16 cellular contexts compared by ENCODE assay signal in the genomic region with DNA sequence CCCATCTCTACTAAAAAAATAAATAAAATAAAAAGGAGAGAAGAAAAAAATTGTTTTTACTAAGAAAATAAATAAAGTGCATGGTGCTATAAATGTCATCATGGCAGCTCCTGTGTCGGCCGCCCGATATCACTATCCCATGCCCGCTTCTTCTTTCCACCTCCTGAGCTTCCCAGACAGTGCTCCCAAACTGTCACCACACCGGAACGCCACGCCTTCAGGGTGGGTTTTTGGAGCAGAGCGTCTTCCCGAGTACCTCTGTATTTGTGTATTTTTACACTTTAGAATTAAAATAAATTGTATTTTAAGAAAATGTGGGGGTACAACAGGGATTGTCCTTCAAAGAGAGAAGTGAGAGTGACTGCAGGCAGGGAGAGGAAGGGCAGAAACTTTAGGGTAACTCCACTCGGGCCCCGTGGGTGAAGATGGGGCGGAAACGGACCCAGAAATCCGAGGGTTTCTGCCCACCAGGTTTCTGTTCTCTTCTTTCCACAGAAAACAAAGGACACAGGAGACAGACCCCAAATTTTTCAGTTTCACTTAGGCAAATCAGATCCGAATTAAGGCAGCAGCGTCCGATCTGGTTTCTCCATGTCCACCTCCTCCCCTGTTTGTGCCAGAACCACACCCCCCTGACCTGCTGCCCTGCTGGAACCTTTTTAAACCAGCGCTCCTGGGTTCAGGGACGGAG. TPM values are rescaled to one million over a fixed set of nuclear protein-coding genes. Genes with fewer than 3 reads are reported as not detected.
DNase-seq lines count a peak whose midpoint lies in the region; ATAC-seq, FAIRE-seq and TF ChIP-seq lines count a peak whose summit lies in the region.
"Had no signal": no experiment of that assay in that cellular context is flagged by ENCODE, and none has a peak within 500 bp of the region (broad histone marks: within the 10 kb centered on the region; RNA-seq: fewer than 3 reads in every experiment).

No MANE protein-coding gene starts in this region.

- H4K20me1 ChIP-seq in SK-N-SH (ENCODE audit: insufficient read depth) = no peaks in the 10 kb centered on the region
- no peaks in the 10 kb centered on the region for H4K20me1 ChIP-seq in Karpas-422 (ENCODE audit: insufficient read depth, low read depth, low read length)
- H4K20me1 ChIP-seq in H1 (replicated peaks in 1 of 2; ENCODE audit: control insufficient read depth in 1 of 2, insufficient read depth in 2 of 2, low read length in 2 of 2) = no peaks in the 10 kb centered on the region
- no peaks in the 10 kb centered on the region for H4K20me1 ChIP-seq in PC-3 (ENCODE audit: low read length)

- ATAC-seq in SK-N-SH treated with all-trans-retinoic acid at 6 μM for 48 hours (no peak), GM18873 (IDR thresholded peaks at IDR 0.05; ENCODE audit: low FRiP score, unreplicated experiment) (no peak), PC-3 (no peak)

- 8% methylated on average over 19 of the region's 19 CpGs for WGBS in SK-N-SH (ENCODE audit: low lambda C conversion rate)
- WGBS in H1 (ENCODE audit: extremely low coverage in 1 of 2, insufficient coverage in 1 of 2, insufficient read length in 1 of 2, insufficient replicate concordance in 2 of 2, low coverage in 1 of 2, low lambda C conversion rate in 2 of 2, missing lambda C conversion rate in 1 of 2), 2 experiments = 82% methylated on average over 17 of the region's 19 CpGs; no CpG with 5 or more reads in 1 of the 2 experiments

- peaks cover 1% of the 10 kb centered on the region; the same call in 1 of the 2 replicates for H3K23me2 ChIP-seq in H1 (ENCODE audit: low read depth, low read length)

- no peak overlapping the region for H4K8ac ChIP-seq in H1 (ENCODE audit: extremely low read depth, insufficient read depth, low read length)

- no peak overlapping the region for H4K91ac ChIP-seq in H1 (replicated peaks; ENCODE audit: insufficient read length, low read length)

- H2BK120ac ChIP-seq in H1 (replicated peaks; ENCODE audit: low read depth, low read length) = no peak overlapping the region

- H3K9ac ChIP-seq in SK-N-SH = no peak overlapping the region
- H3K9ac ChIP-seq in Karpas-422 (ENCODE audit: low read length) = peak overlapping the region; percentile 27; the same call in 1 of the 2 replicates
- no peak overlapping the region for H3K9ac ChIP-seq in H1 (replicated peaks in 1 of 4; ENCODE audit: extremely low read depth in 1 of 4, low read depth in 3 of 4, low read length in 3 of 4)
- no peak overlapping the region for H3K9ac ChIP-seq in skeletal muscle tissue (ENCODE audit: low read depth in 1 of 3, low read length in 3 of 3)
- no peak overlapping the region for H3K9ac ChIP-seq in PC-3 (ENCODE audit: low read length)

- no peak overlapping the region for H3K27ac ChIP-seq in SK-N-SH (ENCODE audit: low read depth in 2 of 2, low read length in 1 of 2)
- no peak overlapping the region for H3K27ac ChIP-seq in Karpas-422 (ENCODE audit: low read length)
- H3K27ac ChIP-seq in H1 (ENCODE audit: low read depth, low read length) = no peak overlapping the region
- peak overlapping the region; percentile 36 for H3K27ac ChIP-seq in skeletal muscle tissue (ENCODE audit: low read depth, low read length)
- no peak overlapping the region for H3K27ac ChIP-seq in PC-3 (ENCODE audit: low read length)
- H3K27ac ChIP-seq: uterus had no signal

- H3K23ac ChIP-seq in H1 (ENCODE audit: insufficient read length) = no peak overlapping the region

- H3K4me1 ChIP-seq in SK-N-SH (ENCODE audit: control insufficient read depth in 1 of 2, insufficient read depth in 2 of 2, low read depth in 1 of 2, low read length in 1 of 2) (no peaks in the 10 kb centered on the region), Karpas-422 (ENCODE audit: low read length) (peaks cover 13% of the 10 kb centered on the region), H1 (replicated peaks in 1 of 4; ENCODE audit: control insufficient read depth in 3 of 4, insufficient read depth in 4 of 4, low read length in 3 of 4) (0 out of 7 replicates have a peak, but pooled peaks cover 0 to 4% (median 1%) of the 10 kb centered on the region in 4 experiments), skeletal muscle tissue (ENCODE audit: control insufficient read depth in 3 of 3, insufficient read depth in 3 of 3, low read length in 3 of 3) (no peaks in the 10 kb centered on the region), PC-3 (ENCODE audit: insufficient read depth, low read length) (no peaks in the 10 kb centered on the region)
- H3K4me1 ChIP-seq: uterus had no signal

- H3K79me1 ChIP-seq in H1 (ENCODE audit: low read depth, low read length) = no peaks in the 10 kb centered on the region

- no peak overlapping the region for H2BK15ac ChIP-seq in H1 (ENCODE audit: low read length)

- H3K56ac ChIP-seq in H1 (replicated peaks; ENCODE audit: insufficient read length, low read depth, low read length) = no peak overlapping the region

- H2BK5ac ChIP-seq in H1 (ENCODE audit: low read depth, low read length) = no peak overlapping the region

- no peaks in the 10 kb centered on the region for H3K79me2 ChIP-seq in SK-N-SH (ENCODE audit: insufficient read depth)
- H3K79me2 ChIP-seq in Karpas-422 (ENCODE audit: low read length) = no peaks in the 10 kb centered on the region
- H3K79me2 ChIP-seq in H1 (ENCODE audit: control insufficient read depth in 1 of 2, insufficient read depth in 2 of 2, low read length in 2 of 2) = no peaks in the 10 kb centered on the region
- no peaks in the 10 kb centered on the region for H3K79me2 ChIP-seq in PC-3 (ENCODE audit: low read length)

- no peak for TF ChIP-seq CTCF in SK-N-SH (IDR thresholded peaks at IDR 0.05)
- TF ChIP-seq CTCF in H1 (IDR thresholded peaks at IDR 0.05; ENCODE audit: control extremely low read depth in 1 of 3, insufficient read depth in 1 of 3, low read depth in 1 of 3, low read length in 3 of 3) = no peak
- no peak for TF ChIP-seq CTCF in PC-3 (conservative IDR thresholded peaks at IDR 0.05; ENCODE audit: low read depth, low read length)

- H4K5ac ChIP-seq in H1 (ENCODE audit: insufficient read length, low read depth, low read length) = no peak overlapping the region

- no peak for TF ChIP-seq POLR2A in H1 (IDR thresholded peaks at IDR 0.05; ENCODE audit: control extremely low read depth in 1 of 2, low read depth in 2 of 2, low read length in 2 of 2)

- no TSS peak for BruUV-seq in PC-3 (replicated peaks; lab: Mats Ljungman, UMichigan)

- POLR2A ChIA-PET in SK-N-SH (lab: Yijun Ruan, JAX) (no interaction called here), H1 (lab: Charles Lee; ENCODE audit: partially characterized antibody) (interaction anchor here (0.7 kb wide), 1 partner anchor 171 kb away, joined by 3 read pairs; no protein-coding TSS in a partner anchor), PC-3 (lab: Charles Lee; ENCODE audit: unreplicated experiment) (no interaction called here)

- DNase-seq in SK-N-SH (no peak), Karpas-422 (no peak), H1 (ENCODE audit: low read depth in 1 of 2, low spot score in 2 of 2) (no peak), AG08396 (ENCODE audit: low spot score) (no peak), PC-3 (no peak)
- DNase-seq: 8988T; activated naive CD4-positive, alpha-beta T cell treated with anti-CD3 and anti-CD28 coated beads, Interleukin-2, amount 10 ng/mL, durations not matched to agents 7 days and 5 days; effector memory CD4-positive, alpha-beta T cell; NCI-H2081; NCI-H82; uterus had no signal

- CTCF ChIA-PET in SK-N-SH (lab: Yijun Ruan, JAX) = no interaction called here
- CTCF ChIA-PET in H1 (lab: Charles Lee; ENCODE audit: partially characterized antibody) = interaction anchor here (0.6 kb wide), 2 partner anchors 36 to 1329 kb away, joined by 3 read pairs; no protein-coding TSS in a partner anchor
- CTCF ChIA-PET in PC-3 (lab: Charles Lee) = no interaction called here

- no peak overlapping the region for H2BK20ac ChIP-seq in H1 (ENCODE audit: low read length)

- no peak overlapping the region for H2AK5ac ChIP-seq in H1 (ENCODE audit: low read depth, low read length)

- H3K9me2 ChIP-seq in SK-N-SH (no peaks in the 10 kb centered on the region), Karpas-422 (replicated peaks; ENCODE audit: insufficient read depth, low read length) (no peaks in the 10 kb centered on the region), PC-3 (replicated peaks; ENCODE audit: low read length) (no peaks in the 10 kb centered on the region)

- H3K18ac ChIP-seq in H1 (ENCODE audit: extremely low read depth, low read length) = no peak overlapping the region

- H3F3A ChIP-seq in SK-N-SH (replicated peaks; ENCODE audit: insufficient read depth) (no peaks in the 10 kb centered on the region), PC-3 (ENCODE audit: low read length, unreplicated experiment) (no peaks in the 10 kb centered on the region)

- H2AFZ ChIP-seq in SK-N-SH (ENCODE audit: low read depth) (peak overlapping the region; percentile 29; the same call in 1 of the 2 replicates), Karpas-422 (ENCODE audit: low read length) (no peak overlapping the region), H1 (ENCODE audit: low read length) (peak overlapping the region; percentile 62; the same call in 1 of the 2 replicates), PC-3 (ENCODE audit: low read length) (no peak overlapping the region)

- intact Hi-C loops in PC-3 (cut with micrococcal nuclease) = no loop called here

- TF ChIP-seq RAD21 in SK-N-SH (IDR thresholded peaks at IDR 0.05; ENCODE audit: low read length) (no peak), H1 (IDR thresholded peaks at IDR 0.05 in 1 of 2, conservative IDR thresholded peaks at IDR 0.05 in 1 of 2; ENCODE audit: low read depth in 2 of 2, low read length in 2 of 2) (no peak)

- H3K9me3 ChIP-seq in SK-N-SH (no peaks in the 10 kb centered on the region), Karpas-422 (ENCODE audit: low read length) (no peaks in the 10 kb centered on the region), H1 (ENCODE audit: insufficient read depth in 2 of 2, low read depth in 1 of 2, low read length in 1 of 2) (no peaks in the 10 kb centered on the region), skeletal muscle tissue (ENCODE audit: control insufficient read depth in 3 of 3, low read length in 3 of 3) (no peaks in the 10 kb centered on the region), PC-3 (ENCODE audit: low read length) (no peaks in the 10 kb centered on the region)
- H3K9me3 ChIP-seq: uterus had no signal

- no peak overlapping the region for H3K4ac ChIP-seq in H1 (replicated peaks; ENCODE audit: insufficient read length, low read depth, low read length)

- no peak overlapping the region for H2BK12ac ChIP-seq in H1 (ENCODE audit: low read depth, low read length)

- no peak overlapping the region for H3K14ac ChIP-seq in H1 (ENCODE audit: insufficient read length)

- no peak for TF ChIP-seq EP300 in SK-N-SH (IDR thresholded peaks at IDR 0.05; ENCODE audit: borderline replicate concordance in 1 of 2, low read depth in 1 of 2, low read length in 1 of 2)
- TF ChIP-seq EP300 in H1 (IDR thresholded peaks at IDR 0.05; ENCODE audit: borderline replicate concordance in 1 of 2, low read depth in 2 of 2, low read length in 2 of 2) = no peak

- H3K36me3 ChIP-seq in SK-N-SH (replicated peaks in 1 of 2; ENCODE audit: control insufficient read depth in 1 of 2, insufficient read depth in 2 of 2, low read length in 1 of 2) = no peaks in the 10 kb centered on the region
- no peaks in the 10 kb centered on the region for H3K36me3 ChIP-seq in Karpas-422 (ENCODE audit: insufficient read depth, low read length)
- H3K36me3 ChIP-seq in H1 (ENCODE audit: control insufficient read depth in 2 of 4, insufficient read depth in 4 of 4, low read length in 3 of 4) = no peaks in the 10 kb centered on the region
- no peaks in the 10 kb centered on the region for H3K36me3 ChIP-seq in skeletal muscle tissue (ENCODE audit: control insufficient read depth in 3 of 3, insufficient read depth in 3 of 3, low read length in 3 of 3)
- H3K36me3 ChIP-seq in PC-3 (ENCODE audit: low read depth, low read length) = no peaks in the 10 kb centered on the region
- H3K36me3 ChIP-seq: uterus had no signal

- no peak for FAIRE-seq in H1 (lab: Jason Lieb, UNC)
- FAIRE-seq: bronchial epithelial cell had no signal

- H3K27me3 ChIP-seq in SK-N-SH (ENCODE audit: insufficient read depth) (peaks cover 14% of the 10 kb centered on the region; the same call in 1 of the 2 replicates), Karpas-422 (ENCODE audit: low read length) (no peaks in the 10 kb centered on the region), H1 (replicated peaks in 1 of 4; ENCODE audit: control insufficient read depth in 3 of 4, extremely low read depth in 1 of 4, insufficient read depth in 3 of 4, low read length in 3 of 4) (no peaks in the 10 kb centered on the region), skeletal muscle tissue (ENCODE audit: control insufficient read depth in 3 of 3, insufficient read depth in 3 of 3, low read length in 3 of 3) (peaks cover 0 to 2% (median 0%) of the 10 kb centered on the region in 3 donors), PC-3 (ENCODE audit: low read length) (no peaks in the 10 kb centered on the region; the same call in 1 of the 2 replicates)
- H3K27me3 ChIP-seq: uterus had no signal

- peak overlapping the region; percentile 46 for H3K4me2 ChIP-seq in SK-N-SH
- H3K4me2 ChIP-seq in Karpas-422 (ENCODE audit: low read depth, low read length, poor library complexity, severe bottlenecking) = peak overlapping the region; percentile 26
- H3K4me2 ChIP-seq in H1 (ENCODE audit: insufficient read depth in 1 of 2, low read depth in 2 of 2, low read length in 2 of 2) = no peak overlapping the region
- H3K4me2 ChIP-seq in PC-3 (ENCODE audit: low read length) = no peak overlapping the region

- peak overlapping the region in 1 of 2 experiments; percentile 38; a peak in 1 of 4 replicates for H3K4me3 ChIP-seq in SK-N-SH (ENCODE audit: low read depth in 2 of 2, low read length in 1 of 2)
- no peak overlapping the region for H3K4me3 ChIP-seq in Karpas-422 (ENCODE audit: low read length)
- no peak overlapping the region for H3K4me3 ChIP-seq in H1 (ENCODE audit: extremely low read depth in 1 of 4, insufficient read depth in 2 of 4, low read depth in 3 of 4, low read length in 4 of 4)
- H3K4me3 ChIP-seq in skeletal muscle tissue (ENCODE audit: low read length in 3 of 3) = no peak overlapping the region
- no peak overlapping the region for H3K4me3 ChIP-seq in PC-3 (ENCODE audit: low read length)
- H3K4me3 ChIP-seq: uterus had no signal

RNA-seq across cellular contexts. Expression of gene ITGAX, which starts 3.6 kb away (rescaled TPM):
- polyA plus RNA-seq in SK-N-SH (2012; rRNA removed) = 0.44 and 0.66 TPM in 2 replicates
- polyA plus RNA-seq in SK-N-SH (2012; cell fraction: cytosol; rRNA removed) = 0.30 and 0.38 TPM in 2 replicates
- polyA plus RNA-seq in SK-N-SH (2012; cell fraction: nucleus; rRNA removed) = 0.81 and 1.3 TPM in 2 replicates
- 0.52 TPM in 1 of 2 replicates, not detected in the other for total RNA-seq in Karpas-422 (2014; rRNA removed; shearing (Covaris generic); ENCODE audit: low replicate concordance)
- total RNA-seq in H1 (2021; fragmentation: NEBNext Ultra II Directional; extraction: Animal tissue kit (Norgen Biotek cat#: 25700)) = not detected in 2 replicates
- polyA plus RNA-seq in H1 (2011; rRNA removed) = 0.13 and 0.30 TPM in 2 replicates
- 0.09 TPM for polyA plus RNA-seq in H1 (2011; cell fraction: cytosol; rRNA removed)
- polyA plus RNA-seq in H1 (2011; cell fraction: nucleus; rRNA removed) = 0.30 TPM
- polyA plus RNA-seq in H1 (2012, experiment 1 of 2) = 0.14 to 0.74 TPM (median 0.30 TPM) in 4 replicates
- 0.12 TPM for polyA plus RNA-seq in H1 (2012, experiment 2 of 2)
- polyA plus RNA-seq in H1 (2013, experiment 1 of 2) = 0.14 TPM
- 0.11 TPM for polyA plus RNA-seq in H1 (2013, experiment 2 of 2)
- 0.46 TPM in 1 of 2 replicates, not detected in the other for polyA minus RNA-seq in H1 (2011; rRNA and poly(A)+ RNA removed)
- 0.59 TPM for polyA minus RNA-seq in H1 (2011; cell fraction: cytosol; rRNA and poly(A)+ RNA removed)
- 0.30 TPM for polyA minus RNA-seq in H1 (2011; cell fraction: nucleus; rRNA and poly(A)+ RNA removed)
- total RNA-seq in skeletal muscle tissue = 1.0 TPM
- not detected in 2 replicates for total RNA-seq in PC-3 (2014; rRNA removed)
- total RNA-seq: bronchial epithelial cell, progenitor cell of endocrine pancreas had no signal

RNA-seq across cellular contexts. Expression of gene ITGAD, which starts 41.7 kb away (rescaled TPM):
- polyA plus RNA-seq in SK-N-SH (2012; rRNA removed) (not detected in 2 replicates), H1 (2011; rRNA removed) (0.06 TPM in 1 of 2 replicates, not detected in the other)
- polyA plus RNA-seq in SK-N-SH (2012; cell fraction: cytosol; rRNA removed) = not detected in 2 replicates
- polyA plus RNA-seq in SK-N-SH (2012; cell fraction: nucleus; rRNA removed) = not detected in 2 replicates
- not detected in 2 replicates for total RNA-seq in Karpas-422 (2014; rRNA removed; shearing (Covaris generic); ENCODE audit: low replicate concordance)
- total RNA-seq in H1 (2021; fragmentation: NEBNext Ultra II Directional; extraction: Animal tissue kit (Norgen Biotek cat#: 25700)) = not detected in 2 replicates
- 0.06 TPM for polyA plus RNA-seq in H1 (2011; cell fraction: cytosol; rRNA removed)
- 0.09 TPM for polyA plus RNA-seq in H1 (2011; cell fraction: nucleus; rRNA removed)
- 0.05 to 0.08 TPM in 2 of 4 replicates, not detected in the others for polyA plus RNA-seq in H1 (2012, experiment 1 of 2)
- not detected for polyA plus RNA-seq in H1 (2012, experiment 2 of 2)
- not detected for polyA plus RNA-seq in H1 (2013, experiment 1 of 2)
- polyA plus RNA-seq in H1 (2013, experiment 2 of 2) = not detected
- not detected in 2 replicates for polyA minus RNA-seq in H1 (2011; rRNA and poly(A)+ RNA removed)
- polyA minus RNA-seq in H1 (2011; cell fraction: cytosol; rRNA and poly(A)+ RNA removed) = not detected
- not detected for polyA minus RNA-seq in H1 (2011; cell fraction: nucleus; rRNA and poly(A)+ RNA removed)
- total RNA-seq in skeletal muscle tissue (under 0.01 TPM), PC-3 (2014; rRNA removed) (not detected in 2 replicates)
- total RNA-seq: bronchial epithelial cell, progenitor cell of endocrine pancreas had no signal

Comparison
In these comparisons a context has a peak if more than half of its experiments do, and no peak if none do; other contexts are left out.
1. H2AFZ ChIP-seq: peak in SK-N-SH (single experiment) and H1 (single experiment); none in Karpas-422 (single experiment) and PC-3 (single experiment).
2. H3K4me2 ChIP-seq: peak in SK-N-SH (single experiment) and Karpas-422 (single experiment); none in H1 (0 of 2) and PC-3 (single experiment).